In genomic region chr1:14794136-14794768, GRCh38 we compare ENCODE assay signal across 25 cellular contexts.
"Had no signal": no experiment of that assay in that cellular context is flagged by ENCODE, and none has a peak within 500 bp of the region (broad histone marks: within the 10 kb centered on the region; RNA-seq: fewer than 3 reads in every experiment).

No MANE protein-coding gene starts in this region.

- H3K27ac Mint-ChIP-seq: activated CD4-positive, alpha-beta T cell treated with anti-CD3 and anti-CD28 coated beads, Interleukin-2, amount 10 ng/mL, durations not matched to agents 24 days and 14 days; activated CD8-positive, alpha-beta T cell treated with anti-CD3 and anti-CD28 coated beads, Interleukin-2, amount 10 ng/mL, durations not matched to agents 7 days and 5 days; activated naive CD8-positive, alpha-beta T cell; naive thymus-derived CD8-positive, alpha-beta T cell; type B pancreatic cell had no signal

- H3K4me1 Mint-ChIP-seq: activated CD4-positive, alpha-beta T cell treated with anti-CD3 and anti-CD28 coated beads, Interleukin-2, amount 10 ng/mL, durations not matched to agents 24 days and 14 days; central memory CD8-positive, alpha-beta T cell; naive thymus-derived CD8-positive, alpha-beta T cell had no signal

- FAIRE-seq: small intestine, TTC549 had no signal

- H3K9me3 Mint-ChIP-seq: activated CD4-positive, alpha-beta T cell treated with anti-CD3 and anti-CD28 coated beads, Interleukin-2, amount 10 ng/mL, durations not matched to agents 24 days and 14 days; central memory CD8-positive, alpha-beta T cell; naive thymus-derived CD8-positive, alpha-beta T cell had no signal

- H3K4me1 ChIP-seq: suprapubic skin had no signal

- H3K4me2 ChIP-seq: hepatocyte had no signal

- DNase-seq: activated CD4-positive, alpha-beta T cell treated with anti-CD3 and anti-CD28 coated beads, Interleukin-2, amount 10 ng/mL, durations not matched to agents 24 days and 14 days; activated CD4-positive, CD25-positive, alpha-beta regulatory T cell; activated CD8-positive, alpha-beta memory T cell treated with anti-CD3 and anti-CD28 coated beads, Interleukin-2, amount 50 U/mL, for 4 hours; activated CD8-positive, alpha-beta T cell treated with anti-CD3 and anti-CD28 coated beads, Interleukin-2, amount 10 ng/mL, durations not matched to agents 7 days and 5 days; activated gamma-delta T cell; activated T-cell treated with anti-CD3 and anti-CD28 coated beads, Interleukin-2, amount 50 U/mL, for 48 hours; amniotic stem cell; brain microvascular endothelial cell; cortex of kidney; islet precursor cell; small intestine; stimulated activated CD4-positive, alpha-beta T cell treated with anti-CD3 and anti-CD28 coated beads, Interleukin-4, amount 100 ng/mL, for 4 hours; stimulated activated CD8-positive, alpha-beta memory T cell treated with anti-CD3 and anti-CD28 coated beads, Interleukin-4, amount 100 ng/mL, for 48 hours; stimulated activated naive CD8-positive, alpha-beta T cell treated with anti-CD3 and anti-CD28 coated beads, Interleukin-15, Interleukin-2, amounts not matched to agents 100 U/mL and 50 U/mL, for 24 hours had no signal

- H3K36me3 ChIP-seq: brain microvascular endothelial cell, suprapubic skin had no signal

- ATAC-seq: activated CD8-positive, alpha-beta T cell treated with anti-CD3 and anti-CD28 coated beads, Interleukin-2, amount 10 ng/mL, durations not matched to agents 7 days and 5 days; left lobe of liver; naive thymus-derived CD8-positive, alpha-beta T cell; right cardiac atrium; stimulated activated naive CD8-positive, alpha-beta T cell treated with anti-CD3 and anti-CD28 coated beads, Interleukin-15, Interleukin-2, amounts not matched to agents 100 U/mL and 50 U/mL, for 24 hours had no signal

- H2AFZ ChIP-seq: hepatocyte had no signal

- H3K9me3 ChIP-seq: suprapubic skin had no signal

- H3K36me3 Mint-ChIP-seq: activated naive CD8-positive, alpha-beta T cell; naive thymus-derived CD8-positive, alpha-beta T cell had no signal

- H3K27ac ChIP-seq: brain microvascular endothelial cell, epithelial cell of prostate, hepatocyte, suprapubic skin had no signal

- H3K4me3 ChIP-seq: hepatocyte, suprapubic skin had no signal

- H3K4me3 Mint-ChIP-seq: activated CD4-positive, alpha-beta T cell treated with anti-CD3 and anti-CD28 coated beads, Interleukin-2, amount 10 ng/mL, durations not matched to agents 24 days and 14 days; activated CD8-positive, alpha-beta T cell treated with anti-CD3 and anti-CD28 coated beads, Interleukin-2, amount 10 ng/mL, durations not matched to agents 7 days and 5 days; activated naive CD8-positive, alpha-beta T cell; central memory CD8-positive, alpha-beta T cell; naive thymus-derived CD8-positive, alpha-beta T cell; type B pancreatic cell had no signal

- H3K79me2 ChIP-seq: hepatocyte had no signal

- H3K27me3 Mint-ChIP-seq: activated CD4-positive, alpha-beta T cell treated with anti-CD3 and anti-CD28 coated beads, Interleukin-2, amount 10 ng/mL, durations not matched to agents 24 days and 14 days; activated naive CD8-positive, alpha-beta T cell; progenitor cell of endocrine pancreas; type B pancreatic cell had no signal

- H3K27me3 ChIP-seq: brain microvascular endothelial cell, hepatocyte, suprapubic skin had no signal
